Comparison of ENCODE assay signal across 23 cellular contexts in the genomic region with DNA sequence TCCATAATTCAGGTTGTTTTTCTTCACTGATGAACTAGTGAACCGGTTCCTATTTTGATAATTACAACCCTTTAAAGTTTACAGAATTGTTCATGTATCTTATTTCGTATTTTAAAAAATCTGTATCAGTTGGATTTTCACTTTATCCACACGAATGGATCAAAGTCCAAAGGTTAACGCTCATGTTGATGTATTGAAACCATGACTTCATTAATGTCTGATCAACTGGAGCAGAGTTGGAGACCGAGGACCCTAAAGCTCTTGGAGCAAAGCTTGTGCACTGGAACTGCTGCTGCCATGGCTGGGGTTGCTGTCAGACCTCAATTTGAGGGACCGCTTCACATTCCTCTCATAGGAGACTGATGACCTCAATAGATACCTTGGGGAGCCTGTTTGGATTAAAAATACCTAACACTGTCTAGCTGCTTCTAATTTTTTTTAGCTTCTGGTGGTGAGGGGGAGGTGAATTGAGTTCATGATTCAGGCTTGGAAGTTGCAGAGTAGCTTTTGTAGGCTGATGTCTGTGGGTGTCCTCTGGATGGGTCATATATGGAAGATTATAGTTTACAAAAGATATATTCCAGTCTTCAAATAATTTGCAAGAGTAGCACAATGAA. TPM values are rescaled to one million over a fixed set of nuclear protein-coding genes. Genes with fewer than 3 reads are reported as not detected.
DNase-seq lines count a peak whose midpoint lies in the region; ATAC-seq, FAIRE-seq and TF ChIP-seq lines count a peak whose summit lies in the region.
"Had no signal": no experiment of that assay in that cellular context is flagged by ENCODE, and none has a peak within 500 bp of the region (broad histone marks: within the 10 kb centered on the region; RNA-seq: fewer than 3 reads in every experiment).

No MANE protein-coding gene starts in this region.

- no peak overlapping the region for H3K14ac ChIP-seq in trophoblast cell (ENCODE audit: low read length)

- H3K18ac ChIP-seq in trophoblast cell (ENCODE audit: low read length) = no peak overlapping the region

- CTCF ChIA-PET in WTC11 (lab: Charles Lee) = no interaction called here

- H3K27me3 Mint-ChIP-seq in HFFc6 (ENCODE audit: insufficient read depth) = no peaks in the 10 kb centered on the region; the same call in none of the 2 replicates
- no peaks in the 10 kb centered on the region for H3K27me3 Mint-ChIP-seq in WTC11 (ENCODE audit: low read depth)
- H3K27me3 Mint-ChIP-seq in osteocyte (ENCODE audit: unreplicated experiment) = no peaks in the 10 kb centered on the region
- H3K27me3 Mint-ChIP-seq: activated naive CD4-positive, alpha-beta T cell treated with anti-CD3 and anti-CD28 coated beads, Interleukin-2, amount 10 ng/mL, durations not matched to agents 7 days and 5 days; CD8-positive, alpha-beta memory T cell; effector memory CD8-positive, alpha-beta T cell; naive thymus-derived CD4-positive, alpha-beta T cell had no signal

- H3K4me1 ChIP-seq in trophoblast cell (ENCODE audit: control insufficient read depth in 1 of 2, insufficient read depth in 2 of 2, low read length in 2 of 2) = peaks cover 6 to 9% of the 10 kb centered on the region in 2 experiments
- H3K4me1 ChIP-seq: HAP-1 had no signal

- no peak overlapping the region for H2BK120ac ChIP-seq in trophoblast cell (ENCODE audit: insufficient read depth, low read length, poor library complexity)

- H3K9ac ChIP-seq in trophoblast cell (ENCODE audit: low read length) = no peak overlapping the region

- H4K91ac ChIP-seq in trophoblast cell (ENCODE audit: low read depth, low read length) = no peak overlapping the region

- H4K12ac ChIP-seq in trophoblast cell (ENCODE audit: low read depth, low read length) = no peak overlapping the region

- peak overlapping the region; percentile 18 for H3K4me3 Mint-ChIP-seq in HFFc6
- H3K4me3 Mint-ChIP-seq in WTC11 = no peak overlapping the region
- no peak overlapping the region for H3K4me3 Mint-ChIP-seq in osteocyte (ENCODE audit: unreplicated experiment)
- H3K4me3 Mint-ChIP-seq: activated naive CD4-positive, alpha-beta T cell treated with anti-CD3 and anti-CD28 coated beads, Interleukin-2, amount 10 ng/mL, durations not matched to agents 7 days and 5 days; activated T-cell treated with anti-CD3 and anti-CD28 coated beads, Interleukin-2, amount 50 U/mL, for 72 hours; CD8-positive, alpha-beta memory T cell; effector memory CD8-positive, alpha-beta T cell; naive thymus-derived CD4-positive, alpha-beta T cell had no signal

- no peak overlapping the region for H3K4ac ChIP-seq in trophoblast cell (ENCODE audit: low read depth, low read length)

- no peaks in the 10 kb centered on the region for H3K79me2 ChIP-seq in trophoblast cell (ENCODE audit: control insufficient read depth, insufficient read depth, low read length, poor library complexity)

- H4K8ac ChIP-seq in trophoblast cell (ENCODE audit: low read depth, low read length) = no peak overlapping the region

- WGBS in trophoblast cell (ENCODE audit: extremely low coverage, insufficient coverage, insufficient read length) = no CpG with 5 or more reads among the region's 6 CpGs

- no peak for TF ChIP-seq POLR2A in erythroblast (IDR thresholded peaks at IDR 0.05; ENCODE audit: low read length)

- H2AK5ac ChIP-seq in trophoblast cell (ENCODE audit: low read length) = no peak overlapping the region

- H2BK12ac ChIP-seq in trophoblast cell (ENCODE audit: low read length) = no peak overlapping the region

- H3K4me3 ChIP-seq in trophoblast cell (ENCODE audit: low read depth, low read length) = no peak overlapping the region
- H3K4me3 ChIP-seq: HAP-1, stomach, upper lobe of left lung had no signal

- no peak overlapping the region for H3K23ac ChIP-seq in trophoblast cell (ENCODE audit: low read length)

- H3K27ac ChIP-seq in trophoblast cell (ENCODE audit: low read depth, low read length) = peak overlapping the region; percentile 41
- H3K27ac ChIP-seq: RWPE1, stomach, upper lobe of left lung had no signal

- TF ChIP-seq CTCF in HFFc6 (IDR thresholded peaks at IDR 0.05) = no peak
- TF ChIP-seq CTCF in WTC11 (IDR thresholded peaks at IDR 0.05) = no peak
- TF ChIP-seq CTCF in osteocyte (IDR thresholded peaks at IDR 0.05) = no peak

- peak overlapping the region; percentile 2; the same call in 1 of the 2 replicates for H3K27ac Mint-ChIP-seq in HFFc6
- H3K27ac Mint-ChIP-seq in WTC11 = peak overlapping the region; percentile 20
- no peak overlapping the region for H3K27ac Mint-ChIP-seq in osteocyte (ENCODE audit: unreplicated experiment)
- H3K27ac Mint-ChIP-seq: activated naive CD4-positive, alpha-beta T cell treated with anti-CD3 and anti-CD28 coated beads, Interleukin-2, amount 10 ng/mL, durations not matched to agents 7 days and 5 days; activated T-cell treated with anti-CD3 and anti-CD28 coated beads, Interleukin-2, amount 50 U/mL, for 72 hours; CD8-positive, alpha-beta memory T cell; effector memory CD8-positive, alpha-beta T cell; naive thymus-derived CD4-positive, alpha-beta T cell had no signal

- ATAC-seq in WTC11 = peak; percentile 34; the same call in 1 of the 2 replicates
- ATAC-seq in GM21360 (IDR thresholded peaks at IDR 0.05; ENCODE audit: unreplicated experiment) = no peak
- ATAC-seq: activated T-cell treated with anti-CD3 and anti-CD28 coated beads, Interleukin-2, amount 50 U/mL, for 72 hours; effector memory CD8-positive, alpha-beta T cell; naive thymus-derived CD4-positive, alpha-beta T cell had no signal

- peaks cover 5% of the 10 kb centered on the region; the same call in 1 of the 2 replicates for H3K36me3 Mint-ChIP-seq in HFFc6 (ENCODE audit: low read depth)
- no peaks in the 10 kb centered on the region for H3K36me3 Mint-ChIP-seq in WTC11
- H3K36me3 Mint-ChIP-seq in osteocyte (ENCODE audit: unreplicated experiment) = no peaks in the 10 kb centered on the region
- H3K36me3 Mint-ChIP-seq: activated naive CD4-positive, alpha-beta T cell treated with anti-CD3 and anti-CD28 coated beads, Interleukin-2, amount 10 ng/mL, durations not matched to agents 7 days and 5 days had no signal

- H2AFZ ChIP-seq in trophoblast cell (ENCODE audit: insufficient read depth, low read length, poor library complexity) = no peak overlapping the region

- H3K36me3 ChIP-seq in trophoblast cell (ENCODE audit: control insufficient read depth in 1 of 2, insufficient read depth in 2 of 2, low read length in 2 of 2) = no peaks in the 10 kb centered on the region
- H3K36me3 ChIP-seq: HAP-1, stomach, upper lobe of left lung had no signal

- DNase-seq in HFFc6 (peak; percentile 35), WTC11 (ENCODE audit: low spot score) (no peak), trophoblast cell (no peak), erythroblast (lab: John Stamatoyannopoulos, UW) (no peak), osteocyte (ENCODE audit: extremely low spot score, unreplicated experiment) (no peak)
- DNase-seq: activated CD4-positive, alpha-beta T cell treated with anti-CD3 and anti-CD28 coated beads for 1 hour; activated naive CD4-positive, alpha-beta T cell treated with anti-CD3 and anti-CD28 coated beads, Interleukin-2, amount 10 ng/mL, durations not matched to agents 7 days and 5 days; activated T-cell treated with anti-CD3 and anti-CD28 coated beads, Interleukin-2, amount 50 U/mL, for 72 hours; CD8-positive, alpha-beta memory T cell; DMS53; effector memory CD8-positive, alpha-beta T cell; naive thymus-derived CD4-positive, alpha-beta T cell; NCI-H1105; NCI-H2081; NCI-H510A; stimulated activated CD4-positive, alpha-beta T cell treated with anti-CD3 and anti-CD28 coated beads, Interleukin-4, amount 100 ng/mL, for 4 hours; stomach had no signal

- POLR2A ChIA-PET in WTC11 (lab: Charles Lee) = no interaction called here

- FAIRE-seq in islet of Langerhans (lab: Jason Lieb, UNC) = peak; percentile 83
- FAIRE-seq: GM12892 had no signal

- no peaks in the 10 kb centered on the region for H3K79me1 ChIP-seq in trophoblast cell (ENCODE audit: low read length)

- no peaks in the 10 kb centered on the region for H3K9me3 ChIP-seq in trophoblast cell (ENCODE audit: insufficient read depth, low read depth, low read length)
- H3K9me3 ChIP-seq: HAP-1, stomach, upper lobe of left lung had no signal

- H2BK5ac ChIP-seq in trophoblast cell (ENCODE audit: low read depth, low read length, poor library complexity) = no peak overlapping the region

- peaks cover 50% of the 10 kb centered on the region for H3K4me1 Mint-ChIP-seq in HFFc6 (ENCODE audit: low read depth)
- peaks cover 25% of the 10 kb centered on the region for H3K4me1 Mint-ChIP-seq in WTC11
- H3K4me1 Mint-ChIP-seq in osteocyte (ENCODE audit: unreplicated experiment) = peaks cover 17% of the 10 kb centered on the region
- H3K4me1 Mint-ChIP-seq: activated naive CD4-positive, alpha-beta T cell treated with anti-CD3 and anti-CD28 coated beads, Interleukin-2, amount 10 ng/mL, durations not matched to agents 7 days and 5 days had no signal

- H3K9me3 Mint-ChIP-seq in HFFc6 (no peaks in the 10 kb centered on the region), WTC11 (no peaks in the 10 kb centered on the region), osteocyte (ENCODE audit: unreplicated experiment) (no peaks in the 10 kb centered on the region)
- H3K9me3 Mint-ChIP-seq: activated naive CD4-positive, alpha-beta T cell treated with anti-CD3 and anti-CD28 coated beads, Interleukin-2, amount 10 ng/mL, durations not matched to agents 7 days and 5 days; CD8-positive, alpha-beta memory T cell; effector memory CD8-positive, alpha-beta T cell had no signal

- no peaks in the 10 kb centered on the region for H3K27me3 ChIP-seq in trophoblast cell (ENCODE audit: insufficient read depth, low read length)
- H3K27me3 ChIP-seq: stomach, upper lobe of left lung had no signal

- H3K4me2 ChIP-seq in trophoblast cell (ENCODE audit: low read length) = peak overlapping the region; percentile 12

TF ChIP-seq in WTC11, 78 proteins besides CTCF, POLR2A, EP300 and RAD21 (continues in another document):
- TF ChIP-seq HMGA2 (CRISPR knock-in tag; IDR thresholded peaks at IDR 0.05) = no peak

RNA-seq across cellular contexts. Expression of a gene that starts 45.1 kb away (rescaled TPM):
- total RNA-seq in HFFc6 (2021; fragmentation: NEBNext Ultra II Directional; extraction: Animal tissue kit (Norgen Biotek cat#: 25700)) = 1 to 10 TPM; 3.5 to 9.7 (median 4.5) TPM
- total RNA-seq in WTC11 (2021) (41.0 to 43.6 TPM (median 42.7 TPM) in 3 replicates), osteocyte (4.9 and 6.1 TPM in 2 replicates)
- polyA plus RNA-seq in trophoblast cell (2013) = 4.8 and 5.3 TPM in 2 replicates
